Comparison of ENCODE assay signal across 1 cellular context in the genomic region with DNA sequence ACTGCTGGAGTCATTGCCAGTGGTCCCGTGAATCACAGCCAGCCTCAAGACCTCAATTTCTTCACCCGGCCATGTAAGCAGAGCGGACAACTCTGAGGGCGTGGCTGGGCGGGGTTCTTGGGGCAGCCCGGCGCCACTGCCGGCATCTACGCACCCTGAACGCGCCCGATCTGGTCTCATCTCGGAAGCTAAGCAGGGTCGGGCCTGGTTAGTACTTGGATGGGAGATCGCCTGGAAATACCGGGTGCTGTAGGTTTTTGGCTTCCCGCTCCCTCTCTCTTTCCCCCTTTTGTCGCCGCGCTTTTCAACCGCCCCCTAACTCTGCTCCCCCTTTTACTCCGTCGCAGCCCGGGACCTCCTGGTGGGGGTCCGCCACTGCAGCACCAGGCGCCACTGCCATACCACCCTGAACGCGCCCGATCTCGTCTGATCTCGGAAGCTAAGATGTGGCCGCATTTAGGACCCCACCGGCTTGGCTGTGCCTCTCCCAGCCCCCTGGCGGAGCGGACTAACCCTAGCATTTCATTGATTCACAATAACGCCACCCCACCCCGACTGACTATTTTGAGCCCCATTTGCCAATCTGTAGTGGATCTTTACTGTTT.
TF ChIP-seq lines count a peak whose summit lies in the region.

No MANE protein-coding gene starts in this region.

TF ChIP-seq in K562, 482 proteins besides CTCF, POLR2A, EP300 and RAD21 (continued from another document and continues in another):
- TF ChIP-seq, protein P1, sequence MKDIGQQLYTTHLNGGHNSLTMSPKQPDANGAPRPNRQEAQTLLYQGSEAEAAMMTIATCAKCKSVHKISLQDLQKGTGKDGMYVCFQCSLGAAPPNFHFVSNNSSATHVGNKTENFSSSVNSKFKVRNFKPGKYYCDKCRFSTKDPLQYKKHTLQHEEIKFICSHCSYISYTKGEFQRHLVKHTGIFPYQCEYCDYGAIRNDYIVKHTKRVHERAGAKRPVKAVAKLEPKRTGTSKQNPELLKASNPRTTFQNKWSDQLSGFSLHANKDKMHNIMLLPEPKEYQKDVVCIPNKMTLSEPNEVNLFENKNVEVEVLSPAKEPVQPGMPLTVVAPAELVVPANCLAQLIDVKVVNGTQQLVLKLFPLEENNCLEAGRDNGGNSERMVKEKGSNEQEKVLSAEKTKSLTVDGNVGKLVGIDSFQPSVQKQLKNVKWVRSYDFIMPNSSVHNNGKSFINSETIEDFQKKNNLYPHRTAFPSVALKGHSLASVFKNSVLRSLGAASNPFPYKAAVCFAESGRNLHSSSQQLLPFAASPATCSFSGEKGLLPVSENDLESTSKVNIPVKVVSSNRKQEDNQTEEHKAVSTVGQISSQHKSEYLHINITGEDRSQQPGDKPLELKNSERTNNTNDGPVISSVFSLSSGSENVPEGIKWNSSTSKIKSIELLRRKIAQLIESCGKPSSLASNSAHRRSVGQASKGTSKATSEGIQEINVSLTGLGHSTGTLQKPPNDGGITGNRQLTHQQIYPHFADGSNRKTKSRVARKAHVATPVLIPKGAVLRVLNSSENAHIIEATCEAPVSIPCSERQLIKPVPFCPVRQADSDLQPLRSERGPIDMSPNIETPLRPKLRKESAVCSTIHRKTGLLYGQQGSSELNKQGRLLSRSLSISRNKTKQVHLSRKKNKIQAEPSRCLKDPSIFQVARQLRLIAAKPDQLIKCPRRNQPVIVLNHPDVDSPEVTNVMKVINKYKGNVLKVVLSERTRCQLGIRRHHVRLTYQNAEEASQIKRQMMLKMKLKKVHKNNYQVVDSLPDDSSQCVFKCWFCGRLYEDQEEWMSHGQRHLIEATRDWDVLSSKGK (CRISPR knock-in tag; IDR thresholded peaks at IDR 0.05): no peak
- TF ChIP-seq ZNF583 (CRISPR knock-in tag; IDR thresholded peaks at IDR 0.05): 0 out of 2 replicates have a peak, but pooled peaks have one; percentile 64
- TF ChIP-seq PHB2 (IDR thresholded peaks at IDR 0.05; ENCODE audit: low read depth): no peak; the same call in 1 of the 2 replicates
- TF ChIP-seq RBM17 (IDR thresholded peaks at IDR 0.05; ENCODE audit: borderline replicate concordance, low read depth, low read length): no peak
- TF ChIP-seq FOXP1 (CRISPR knock-in tag; IDR thresholded peaks at IDR 0.05): no peak
- TF ChIP-seq ATF1 (CRISPR knock-in tag; IDR thresholded peaks at IDR 0.05): no peak
- TF ChIP-seq ATF1 (tag; IDR thresholded peaks at IDR 0.05): peak; percentile 91
- TF ChIP-seq BRCA1 (IDR thresholded peaks at IDR 0.05): no peak
- TF ChIP-seq BRCA1 (CRISPR knock-in tag; IDR thresholded peaks at IDR 0.05): no peak
- no peak for TF ChIP-seq HDAC6 (IDR thresholded peaks at IDR 0.05; ENCODE audit: low read depth, low read length)
- TF ChIP-seq ZNF584 (CRISPR knock-in tag; IDR thresholded peaks at IDR 0.05; ENCODE audit: low read depth): no peak
- peak; percentile 78 for TF ChIP-seq SMARCA4 (IDR thresholded peaks at IDR 0.05)
- TF ChIP-seq MAZ (CRISPR knock-in tag; conservative IDR thresholded peaks at IDR 0.05 in 1 of 2, IDR thresholded peaks at IDR 0.05 in 1 of 2): peak; percentile 67 to 79; a peak in 3 of 4 replicates
- TF ChIP-seq, protein P2, sequence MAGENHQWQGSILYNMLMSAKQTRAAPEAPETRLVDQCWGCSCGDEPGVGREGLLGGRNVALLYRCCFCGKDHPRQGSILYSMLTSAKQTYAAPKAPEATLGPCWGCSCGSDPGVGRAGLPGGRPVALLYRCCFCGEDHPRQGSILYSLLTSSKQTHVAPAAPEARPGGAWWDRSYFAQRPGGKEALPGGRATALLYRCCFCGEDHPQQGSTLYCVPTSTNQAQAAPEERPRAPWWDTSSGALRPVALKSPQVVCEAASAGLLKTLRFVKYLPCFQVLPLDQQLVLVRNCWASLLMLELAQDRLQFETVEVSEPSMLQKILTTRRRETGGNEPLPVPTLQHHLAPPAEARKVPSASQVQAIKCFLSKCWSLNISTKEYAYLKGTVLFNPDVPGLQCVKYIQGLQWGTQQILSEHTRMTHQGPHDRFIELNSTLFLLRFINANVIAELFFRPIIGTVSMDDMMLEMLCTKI (IDR thresholded peaks at IDR 0.05; ENCODE audit: partially characterized antibody): no peak
- peak; percentile 95 for TF ChIP-seq HDAC2 (IDR thresholded peaks at IDR 0.05)
- no peak for TF ChIP-seq SETDB1 (IDR thresholded peaks at IDR 0.05; ENCODE audit: low read length)
- TF ChIP-seq, protein P3, sequence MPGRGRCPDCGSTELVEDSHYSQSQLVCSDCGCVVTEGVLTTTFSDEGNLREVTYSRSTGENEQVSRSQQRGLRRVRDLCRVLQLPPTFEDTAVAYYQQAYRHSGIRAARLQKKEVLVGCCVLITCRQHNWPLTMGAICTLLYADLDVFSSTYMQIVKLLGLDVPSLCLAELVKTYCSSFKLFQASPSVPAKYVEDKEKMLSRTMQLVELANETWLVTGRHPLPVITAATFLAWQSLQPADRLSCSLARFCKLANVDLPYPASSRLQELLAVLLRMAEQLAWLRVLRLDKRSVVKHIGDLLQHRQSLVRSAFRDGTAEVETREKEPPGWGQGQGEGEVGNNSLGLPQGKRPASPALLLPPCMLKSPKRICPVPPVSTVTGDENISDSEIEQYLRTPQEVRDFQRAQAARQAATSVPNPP (IDR thresholded peaks at IDR 0.05; ENCODE audit: borderline replicate concordance, insufficient read depth, insufficient read length): no peak
- TF ChIP-seq HIVEP1 (CRISPR knock-in tag; IDR thresholded peaks at IDR 0.05): peak; percentile 81; the same call in 1 of the 2 replicates
- no peak for TF ChIP-seq SMAD1 (IDR thresholded peaks at IDR 0.05; ENCODE audit: low read depth, low read length, partially characterized antibody)
- TF ChIP-seq MXI1 (IDR thresholded peaks at IDR 0.05; ENCODE audit: low read depth, low read length): no peak
- no peak for TF ChIP-seq NCOR1 (IDR thresholded peaks at IDR 0.05)
- no peak for TF ChIP-seq CCNT2 (IDR thresholded peaks at IDR 0.05; ENCODE audit: borderline replicate concordance, extremely low read depth, insufficient read length, low read depth, low read length)
- TF ChIP-seq MYNN (IDR thresholded peaks at IDR 0.05): peak; percentile 61; the same call in 1 of the 2 replicates
- TF ChIP-seq MYNN (CRISPR knock-in tag; IDR thresholded peaks at IDR 0.05): no peak
- TF ChIP-seq, protein P4, sequence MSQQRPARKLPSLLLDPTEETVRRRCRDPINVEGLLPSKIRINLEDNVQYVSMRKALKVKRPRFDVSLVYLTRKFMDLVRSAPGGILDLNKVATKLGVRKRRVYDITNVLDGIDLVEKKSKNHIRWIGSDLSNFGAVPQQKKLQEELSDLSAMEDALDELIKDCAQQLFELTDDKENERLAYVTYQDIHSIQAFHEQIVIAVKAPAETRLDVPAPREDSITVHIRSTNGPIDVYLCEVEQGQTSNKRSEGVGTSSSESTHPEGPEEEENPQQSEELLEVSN (IDR thresholded peaks at IDR 0.05; ENCODE audit: borderline replicate concordance in 1 of 2, extremely low read depth in 1 of 2, insufficient read depth in 1 of 2, insufficient read length in 1 of 2, low read depth in 1 of 2, low read length in 1 of 2, poor library complexity in 1 of 2, severe bottlenecking in 1 of 2): no peak
- no peak for TF ChIP-seq ZNF75A (CRISPR knock-in tag; IDR thresholded peaks at IDR 0.05)
- peak; percentile 35; the same call in 1 of the 2 replicates for TF ChIP-seq ZNF12 (CRISPR knock-in tag; IDR thresholded peaks at IDR 0.05)
- no peak; the same call in 1 of the 2 replicates for TF ChIP-seq NR3C1 (CRISPR knock-in tag; IDR thresholded peaks at IDR 0.05)
- TF ChIP-seq, protein P5, sequence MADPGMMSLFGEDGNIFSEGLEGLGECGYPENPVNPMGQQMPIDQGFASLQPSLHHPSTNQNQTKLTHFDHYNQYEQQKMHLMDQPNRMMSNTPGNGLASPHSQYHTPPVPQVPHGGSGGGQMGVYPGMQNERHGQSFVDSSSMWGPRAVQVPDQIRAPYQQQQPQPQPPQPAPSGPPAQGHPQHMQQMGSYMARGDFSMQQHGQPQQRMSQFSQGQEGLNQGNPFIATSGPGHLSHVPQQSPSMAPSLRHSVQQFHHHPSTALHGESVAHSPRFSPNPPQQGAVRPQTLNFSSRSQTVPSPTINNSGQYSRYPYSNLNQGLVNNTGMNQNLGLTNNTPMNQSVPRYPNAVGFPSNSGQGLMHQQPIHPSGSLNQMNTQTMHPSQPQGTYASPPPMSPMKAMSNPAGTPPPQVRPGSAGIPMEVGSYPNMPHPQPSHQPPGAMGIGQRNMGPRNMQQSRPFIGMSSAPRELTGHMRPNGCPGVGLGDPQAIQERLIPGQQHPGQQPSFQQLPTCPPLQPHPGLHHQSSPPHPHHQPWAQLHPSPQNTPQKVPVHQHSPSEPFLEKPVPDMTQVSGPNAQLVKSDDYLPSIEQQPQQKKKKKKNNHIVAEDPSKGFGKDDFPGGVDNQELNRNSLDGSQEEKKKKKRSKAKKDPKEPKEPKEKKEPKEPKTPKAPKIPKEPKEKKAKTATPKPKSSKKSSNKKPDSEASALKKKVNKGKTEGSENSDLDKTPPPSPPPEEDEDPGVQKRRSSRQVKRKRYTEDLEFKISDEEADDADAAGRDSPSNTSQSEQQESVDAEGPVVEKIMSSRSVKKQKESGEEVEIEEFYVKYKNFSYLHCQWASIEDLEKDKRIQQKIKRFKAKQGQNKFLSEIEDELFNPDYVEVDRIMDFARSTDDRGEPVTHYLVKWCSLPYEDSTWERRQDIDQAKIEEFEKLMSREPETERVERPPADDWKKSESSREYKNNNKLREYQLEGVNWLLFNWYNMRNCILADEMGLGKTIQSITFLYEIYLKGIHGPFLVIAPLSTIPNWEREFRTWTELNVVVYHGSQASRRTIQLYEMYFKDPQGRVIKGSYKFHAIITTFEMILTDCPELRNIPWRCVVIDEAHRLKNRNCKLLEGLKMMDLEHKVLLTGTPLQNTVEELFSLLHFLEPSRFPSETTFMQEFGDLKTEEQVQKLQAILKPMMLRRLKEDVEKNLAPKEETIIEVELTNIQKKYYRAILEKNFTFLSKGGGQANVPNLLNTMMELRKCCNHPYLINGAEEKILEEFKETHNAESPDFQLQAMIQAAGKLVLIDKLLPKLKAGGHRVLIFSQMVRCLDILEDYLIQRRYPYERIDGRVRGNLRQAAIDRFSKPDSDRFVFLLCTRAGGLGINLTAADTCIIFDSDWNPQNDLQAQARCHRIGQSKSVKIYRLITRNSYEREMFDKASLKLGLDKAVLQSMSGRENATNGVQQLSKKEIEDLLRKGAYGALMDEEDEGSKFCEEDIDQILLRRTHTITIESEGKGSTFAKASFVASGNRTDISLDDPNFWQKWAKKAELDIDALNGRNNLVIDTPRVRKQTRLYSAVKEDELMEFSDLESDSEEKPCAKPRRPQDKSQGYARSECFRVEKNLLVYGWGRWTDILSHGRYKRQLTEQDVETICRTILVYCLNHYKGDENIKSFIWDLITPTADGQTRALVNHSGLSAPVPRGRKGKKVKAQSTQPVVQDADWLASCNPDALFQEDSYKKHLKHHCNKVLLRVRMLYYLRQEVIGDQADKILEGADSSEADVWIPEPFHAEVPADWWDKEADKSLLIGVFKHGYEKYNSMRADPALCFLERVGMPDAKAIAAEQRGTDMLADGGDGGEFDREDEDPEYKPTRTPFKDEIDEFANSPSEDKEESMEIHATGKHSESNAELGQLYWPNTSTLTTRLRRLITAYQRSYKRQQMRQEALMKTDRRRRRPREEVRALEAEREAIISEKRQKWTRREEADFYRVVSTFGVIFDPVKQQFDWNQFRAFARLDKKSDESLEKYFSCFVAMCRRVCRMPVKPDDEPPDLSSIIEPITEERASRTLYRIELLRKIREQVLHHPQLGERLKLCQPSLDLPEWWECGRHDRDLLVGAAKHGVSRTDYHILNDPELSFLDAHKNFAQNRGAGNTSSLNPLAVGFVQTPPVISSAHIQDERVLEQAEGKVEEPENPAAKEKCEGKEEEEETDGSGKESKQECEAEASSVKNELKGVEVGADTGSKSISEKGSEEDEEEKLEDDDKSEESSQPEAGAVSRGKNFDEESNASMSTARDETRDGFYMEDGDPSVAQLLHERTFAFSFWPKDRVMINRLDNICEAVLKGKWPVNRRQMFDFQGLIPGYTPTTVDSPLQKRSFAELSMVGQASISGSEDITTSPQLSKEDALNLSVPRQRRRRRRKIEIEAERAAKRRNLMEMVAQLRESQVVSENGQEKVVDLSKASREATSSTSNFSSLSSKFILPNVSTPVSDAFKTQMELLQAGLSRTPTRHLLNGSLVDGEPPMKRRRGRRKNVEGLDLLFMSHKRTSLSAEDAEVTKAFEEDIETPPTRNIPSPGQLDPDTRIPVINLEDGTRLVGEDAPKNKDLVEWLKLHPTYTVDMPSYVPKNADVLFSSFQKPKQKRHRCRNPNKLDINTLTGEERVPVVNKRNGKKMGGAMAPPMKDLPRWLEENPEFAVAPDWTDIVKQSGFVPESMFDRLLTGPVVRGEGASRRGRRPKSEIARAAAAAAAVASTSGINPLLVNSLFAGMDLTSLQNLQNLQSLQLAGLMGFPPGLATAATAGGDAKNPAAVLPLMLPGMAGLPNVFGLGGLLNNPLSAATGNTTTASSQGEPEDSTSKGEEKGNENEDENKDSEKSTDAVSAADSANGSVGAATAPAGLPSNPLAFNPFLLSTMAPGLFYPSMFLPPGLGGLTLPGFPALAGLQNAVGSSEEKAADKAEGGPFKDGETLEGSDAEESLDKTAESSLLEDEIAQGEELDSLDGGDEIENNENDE (IDR thresholded peaks at IDR 0.05; ENCODE audit: low read depth, low read length): no peak
- TF ChIP-seq, protein P6, sequence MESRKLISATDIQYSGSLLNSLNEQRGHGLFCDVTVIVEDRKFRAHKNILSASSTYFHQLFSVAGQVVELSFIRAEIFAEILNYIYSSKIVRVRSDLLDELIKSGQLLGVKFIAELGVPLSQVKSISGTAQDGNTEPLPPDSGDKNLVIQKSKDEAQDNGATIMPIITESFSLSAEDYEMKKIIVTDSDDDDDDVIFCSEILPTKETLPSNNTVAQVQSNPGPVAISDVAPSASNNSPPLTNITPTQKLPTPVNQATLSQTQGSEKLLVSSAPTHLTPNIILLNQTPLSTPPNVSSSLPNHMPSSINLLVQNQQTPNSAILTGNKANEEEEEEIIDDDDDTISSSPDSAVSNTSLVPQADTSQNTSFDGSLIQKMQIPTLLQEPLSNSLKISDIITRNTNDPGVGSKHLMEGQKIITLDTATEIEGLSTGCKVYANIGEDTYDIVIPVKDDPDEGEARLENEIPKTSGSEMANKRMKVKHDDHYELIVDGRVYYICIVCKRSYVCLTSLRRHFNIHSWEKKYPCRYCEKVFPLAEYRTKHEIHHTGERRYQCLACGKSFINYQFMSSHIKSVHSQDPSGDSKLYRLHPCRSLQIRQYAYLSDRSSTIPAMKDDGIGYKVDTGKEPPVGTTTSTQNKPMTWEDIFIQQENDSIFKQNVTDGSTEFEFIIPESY (CRISPR knock-in tag; IDR thresholded peaks at IDR 0.05): 0 out of 2 replicates have a peak, but pooled peaks have one; percentile 36
- no peak for TF ChIP-seq PTBP1 (IDR thresholded peaks at IDR 0.05; ENCODE audit: low read depth, low read length)
